Comparison of ENCODE assay signal across 10 cellular contexts in the genomic region with DNA sequence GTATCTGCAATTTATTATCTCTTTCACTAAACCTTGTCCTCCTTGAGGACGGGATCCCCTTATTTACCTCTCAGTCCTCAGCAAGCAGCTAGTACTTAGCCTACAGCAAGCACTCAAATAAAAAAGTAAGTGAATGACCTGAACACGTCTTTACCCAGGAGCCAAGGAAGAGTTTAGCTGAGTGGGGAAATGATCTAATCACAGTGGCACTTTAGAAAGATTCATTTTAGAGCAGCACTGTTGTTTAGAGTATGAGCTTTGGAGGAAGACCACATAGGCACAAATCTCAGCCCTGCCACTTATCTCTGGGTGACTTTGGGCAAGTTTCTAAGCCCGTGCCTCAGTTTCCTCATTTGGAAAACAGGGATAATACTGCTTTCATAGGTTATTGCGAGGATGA. TPM values are rescaled to one million over a fixed set of nuclear protein-coding genes. Genes with fewer than 3 reads are reported as not detected.
DNase-seq lines count a peak whose midpoint lies in the region; ATAC-seq and TF ChIP-seq lines count a peak whose summit lies in the region.
"Had no signal": no experiment of that assay in that cellular context is flagged by ENCODE, and none has a peak within 500 bp of the region (broad histone marks: within the 10 kb centered on the region; RNA-seq: fewer than 3 reads in every experiment).

No MANE protein-coding gene starts in this region.

- no peaks in the 10 kb centered on the region for H3K9me2 ChIP-seq in neural cell (ENCODE audit: insufficient read depth, low read length)

- peak overlapping the region; percentile 35 for H3K4me2 ChIP-seq in neural cell (ENCODE audit: low read length)

- no peak overlapping the region for H3K27ac ChIP-seq in neural cell (ENCODE audit: low read length)

- H4K20me1 ChIP-seq in neural cell (ENCODE audit: insufficient read depth), result no peaks in the 10 kb centered on the region

- no peak overlapping the region for H2AFZ ChIP-seq in neural cell (ENCODE audit: low read depth, low read length)

- TF ChIP-seq EP300 in neural cell (conservative IDR thresholded peaks at IDR 0.05; ENCODE audit: poor library complexity, severe bottlenecking), result no peak

- H3K36me3 ChIP-seq in MG63 (peaks cover 6% of the 10 kb centered on the region), neural cell (ENCODE audit: insufficient read depth, low read length) (no peaks in the 10 kb centered on the region)

- DNase-seq in EL (peak; percentile 47), MG63 (no peak), cardiac fibroblast (ENCODE audit: low read depth in 2 of 2) (peak; percentile 20 to 53), NOMO-1 treated with dmso at 0.1 percent for 144 hours (lab: John Stamatoyannopoulos, UW; ENCODE audit: unreplicated experiment) (no peak)
- DNase-seq in activated CD8-positive, alpha-beta memory T cell treated with anti-CD3 and anti-CD28 coated beads for 24 hours, result no peak
- DNase-seq: left ventricle myocardium superior had no signal

- peaks cover 23% of the 10 kb centered on the region for H3K79me2 ChIP-seq in neural cell (replicated peaks; ENCODE audit: insufficient read depth, low read length)

- H3K27me3 ChIP-seq in MG63 (no peaks in the 10 kb centered on the region), neural cell (ENCODE audit: insufficient read depth, low read depth, low read length) (no peaks in the 10 kb centered on the region)

- no peaks in the 10 kb centered on the region for H3K9me3 ChIP-seq in MG63
- H3K9me3 ChIP-seq in neural cell (ENCODE audit: low read length), result no peaks in the 10 kb centered on the region

- no peak overlapping the region for H3K9ac ChIP-seq in neural cell (ENCODE audit: low read length)

- no peak for ATAC-seq in GM21723 (IDR thresholded peaks at IDR 0.05; ENCODE audit: unreplicated experiment)
- ATAC-seq in HG02642 (IDR thresholded peaks at IDR 0.05; ENCODE audit: poor library complexity, unreplicated experiment), result no peak
- ATAC-seq: activated naive CD4-positive, alpha-beta T cell treated with anti-CD3 and anti-CD28 coated beads, Interleukin-2, amount 50 U/mL, for 72 hours; left ventricle myocardium superior had no signal

- TF ChIP-seq CTCF in cardiac fibroblast (IDR thresholded peaks at IDR 0.05; ENCODE audit: low read depth, low read length) (no peak), neural cell (IDR thresholded peaks at IDR 0.05; ENCODE audit: poor library complexity, severe bottlenecking) (no peak)

- no peaks in the 10 kb centered on the region for H3F3A ChIP-seq in neural cell (ENCODE audit: insufficient read depth, low read length, poor library complexity, severe bottlenecking)

- H3K4me3 ChIP-seq in MG63 (peak overlapping the region; percentile 66), cardiac fibroblast (replicated peaks in 1 of 2; ENCODE audit: low read depth in 2 of 2, low read length in 2 of 2) (peak overlapping the region; percentile 11 to 32), neural cell (ENCODE audit: low read length) (peak overlapping the region; percentile 79)

- no peak for TF ChIP-seq RAD21 in neural cell (conservative IDR thresholded peaks at IDR 0.05)

TF ChIP-seq in neural cell, 6 proteins besides CTCF, POLR2A, EP300 and RAD21:
- TF ChIP-seq EZH2 (IDR thresholded peaks at IDR 0.05; ENCODE audit: borderline replicate concordance, insufficient read depth, low read length, poor library complexity, severe bottlenecking), result no peak
- TF ChIP-seq SMC3 (conservative IDR thresholded peaks at IDR 0.05; ENCODE audit: poor library complexity), result no peak
- no peak for TF ChIP-seq POLR2AphosphoS5 (IDR thresholded peaks at IDR 0.05)
- TF ChIP-seq MXI1 (conservative IDR thresholded peaks at IDR 0.05; ENCODE audit: poor library complexity, severe bottlenecking), result no peak
- TF ChIP-seq, protein P1, sequence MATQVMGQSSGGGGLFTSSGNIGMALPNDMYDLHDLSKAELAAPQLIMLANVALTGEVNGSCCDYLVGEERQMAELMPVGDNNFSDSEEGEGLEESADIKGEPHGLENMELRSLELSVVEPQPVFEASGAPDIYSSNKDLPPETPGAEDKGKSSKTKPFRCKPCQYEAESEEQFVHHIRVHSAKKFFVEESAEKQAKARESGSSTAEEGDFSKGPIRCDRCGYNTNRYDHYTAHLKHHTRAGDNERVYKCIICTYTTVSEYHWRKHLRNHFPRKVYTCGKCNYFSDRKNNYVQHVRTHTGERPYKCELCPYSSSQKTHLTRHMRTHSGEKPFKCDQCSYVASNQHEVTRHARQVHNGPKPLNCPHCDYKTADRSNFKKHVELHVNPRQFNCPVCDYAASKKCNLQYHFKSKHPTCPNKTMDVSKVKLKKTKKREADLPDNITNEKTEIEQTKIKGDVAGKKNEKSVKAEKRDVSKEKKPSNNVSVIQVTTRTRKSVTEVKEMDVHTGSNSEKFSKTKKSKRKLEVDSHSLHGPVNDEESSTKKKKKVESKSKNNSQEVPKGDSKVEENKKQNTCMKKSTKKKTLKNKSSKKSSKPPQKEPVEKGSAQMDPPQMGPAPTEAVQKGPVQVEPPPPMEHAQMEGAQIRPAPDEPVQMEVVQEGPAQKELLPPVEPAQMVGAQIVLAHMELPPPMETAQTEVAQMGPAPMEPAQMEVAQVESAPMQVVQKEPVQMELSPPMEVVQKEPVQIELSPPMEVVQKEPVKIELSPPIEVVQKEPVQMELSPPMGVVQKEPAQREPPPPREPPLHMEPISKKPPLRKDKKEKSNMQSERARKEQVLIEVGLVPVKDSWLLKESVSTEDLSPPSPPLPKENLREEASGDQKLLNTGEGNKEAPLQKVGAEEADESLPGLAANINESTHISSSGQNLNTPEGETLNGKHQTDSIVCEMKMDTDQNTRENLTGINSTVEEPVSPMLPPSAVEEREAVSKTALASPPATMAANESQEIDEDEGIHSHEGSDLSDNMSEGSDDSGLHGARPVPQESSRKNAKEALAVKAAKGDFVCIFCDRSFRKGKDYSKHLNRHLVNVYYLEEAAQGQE (IDR thresholded peaks at IDR 0.05; ENCODE audit: borderline replicate concordance), result no peak
- no peak for TF ChIP-seq TAF1 (IDR thresholded peaks at IDR 0.05; ENCODE audit: low read depth)

RNA-seq across cellular contexts. Expression of a gene that starts 2.7 kb away (rescaled TPM):
- total RNA-seq in MG63 (2014; rRNA removed; shearing (Covaris generic); ENCODE audit: low replicate concordance), result 6.0 and 10.7 TPM in 2 replicates
- polyA plus RNA-seq in neural cell, result 2.5 and 3.7 TPM in 2 replicates
- polyA minus RNA-seq in neural cell, result 5.8 and 6.1 TPM in 2 replicates

Comparison
In these comparisons a context has a peak if more than half of its experiments do, and no peak if none do; other contexts are left out.
1. DNase-seq: peak in EL (single experiment) and cardiac fibroblast (2 of 2); none in MG63 (single experiment), NOMO-1 treated with dmso at 0.1 percent for 144 hours (single experiment) and activated CD8-positive, alpha-beta memory T cell treated with anti-CD3 and anti-CD28 coated beads for 24 hours (single experiment).
2. H3K4me3 ChIP-seq: peak in every context shown above with its lines; median percentile 79 in neural cell; 66 in MG63; 22 in cardiac fibroblast.